In the genomic region with DNA sequence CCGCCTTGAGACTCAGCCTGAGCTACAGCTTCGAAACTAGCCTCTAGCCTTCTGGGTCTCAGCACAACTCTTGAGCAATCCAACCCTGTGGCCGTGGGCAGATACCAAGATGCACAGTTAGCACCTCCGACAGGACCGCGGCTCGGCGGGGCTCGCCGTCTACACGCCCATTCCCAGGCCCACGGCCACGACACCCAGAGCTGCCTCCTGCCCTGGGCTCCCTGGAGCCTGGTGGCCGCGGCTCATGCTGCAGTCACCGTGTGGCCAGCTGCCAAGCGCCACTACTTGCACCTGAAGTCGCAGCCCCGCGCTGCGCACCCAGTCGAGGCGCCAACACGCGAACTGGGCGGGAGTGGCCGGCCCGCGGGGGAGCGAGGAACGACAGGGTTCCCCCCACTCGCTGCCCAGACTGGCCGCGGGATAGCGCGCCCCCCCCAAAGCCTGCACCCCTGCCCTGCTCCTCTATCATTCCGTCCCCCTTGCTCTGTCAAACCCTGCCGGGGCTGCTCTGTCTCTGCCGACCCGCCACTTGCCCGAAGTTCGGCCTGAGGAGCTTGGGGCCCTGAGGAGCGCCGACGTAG, we compare ENCODE assay signal across 8 cellular contexts. TPM values are rescaled to one million over a fixed set of nuclear protein-coding genes. Genes with fewer than 3 reads are reported as not detected.
DNase-seq lines count a peak whose midpoint lies in the region; ATAC-seq, FAIRE-seq and TF ChIP-seq lines count a peak whose summit lies in the region.

No MANE protein-coding gene starts in this region.

- H3K36me3 Mint-ChIP-seq in central memory CD8-positive, alpha-beta T cell (ENCODE audit: insufficient read depth) = peaks cover 22% of the 10 kb centered on the region
- H3K36me3 Mint-ChIP-seq in stimulated activated memory B cell treated with anti-CD40 and anti-IgM and Interleukin-4, amounts not matched to agents 10 μg/mL and 1 μg/mL and 100 μg/mL, for 72 hours = peaks cover 12% of the 10 kb centered on the region

- H3K4me1 Mint-ChIP-seq in central memory CD8-positive, alpha-beta T cell = peaks cover 36% of the 10 kb centered on the region
- H3K4me1 Mint-ChIP-seq in stimulated activated memory B cell treated with anti-CD40 and anti-IgM and Interleukin-4, amounts not matched to agents 10 μg/mL and 1 μg/mL and 100 μg/mL, for 72 hours = peaks cover 42% of the 10 kb centered on the region

- peak overlapping the region; percentile 76 for H3K9ac ChIP-seq in HepG2 (ENCODE audit: insufficient read depth, low read depth, low read length)

- peaks cover 30% of the 10 kb centered on the region for H3K79me2 ChIP-seq in HepG2 (ENCODE audit: insufficient read depth, low read length)

- no TSS peak for BruUV-seq in HepG2 (replicated peaks; lab: Mats Ljungman, UMichigan)

- FAIRE-seq in HepG2 (lab: Jason Lieb, UNC) = no peak

- no peaks in the 10 kb centered on the region for H3K9me3 ChIP-seq in HepG2 (ENCODE audit: low read length)

- H3K27me3 ChIP-seq in HepG2 (ENCODE audit: control insufficient read depth in 1 of 2, insufficient read depth in 2 of 2, low read length in 2 of 2) = no peaks in the 10 kb centered on the region; a peak in 1 of 5 replicates

- TF ChIP-seq CTCF in HepG2 (CRISPR knock-in tag; IDR thresholded peaks at IDR 0.05) = 0 out of 2 replicates have a peak, but pooled peaks have one; percentile 6

- POLR2A ChIA-PET in HepG2 (lab: Yijun Ruan, JAX) = interaction anchor here (0.7 to 1.5 kb wide), 7 partner anchors 96 to 217 kb away, joined by 3 to 6 read pairs (median 3); a partner anchor contains a TSS

- H3K9me3 Mint-ChIP-seq in central memory CD8-positive, alpha-beta T cell = no peaks in the 10 kb centered on the region
- no peaks in the 10 kb centered on the region for H3K9me3 Mint-ChIP-seq in stimulated activated memory B cell treated with anti-CD40 and anti-IgM and Interleukin-4, amounts not matched to agents 10 μg/mL and 1 μg/mL and 100 μg/mL, for 72 hours

- no peak overlapping the region for H2AFZ ChIP-seq in HepG2 (ENCODE audit: low read length)

- CTCF ChIA-PET in HepG2 (lab: Yijun Ruan, JAX; ENCODE audit: low intra/inter-chr PET ratio, low total read pairs) = no interaction called here

- TF ChIP-seq POLR2A in HepG2 (IDR thresholded peaks at IDR 0.05; ENCODE audit: insufficient read depth in 1 of 2, low read depth in 2 of 2, low read length in 2 of 2) = no peak

- intact Hi-C loops in HepG2 (cut with micrococcal nuclease; ENCODE audit: unreplicated experiment) = loop anchor here (1.0 to 10.0 kb wide), 2 partner anchors 116 to 217 kb away; a partner anchor contains a TSS

- H3K4me3 ChIP-seq in HepG2 (replicated peaks in 1 of 3; ENCODE audit: insufficient read depth in 1 of 3, low read depth in 2 of 3, low read length in 3 of 3) = peak overlapping the region; percentile 83 to 99 (median 94)

- peak overlapping the region; percentile 93 for H3K4me2 ChIP-seq in HepG2 (ENCODE audit: low read depth, low read length)

- 0% methylated on average over 3 of the region's 45 CpGs for WGBS in HepG2 (ENCODE audit: low lambda C conversion rate)

- TF ChIP-seq EP300 in HepG2 (IDR thresholded peaks at IDR 0.05; ENCODE audit: low read depth in 2 of 2, low read length in 2 of 2) (no peak), HepG2 (CRISPR knock-in tag; IDR thresholded peaks at IDR 0.05; ENCODE audit: borderline replicate concordance) (no peak)

- H3K36me3 ChIP-seq in HepG2 (replicated peaks in 1 of 2; ENCODE audit: control insufficient read depth in 1 of 2, insufficient read depth in 2 of 2, low read length in 2 of 2) = peaks cover 0 to 17% of the 10 kb centered on the region in 2 experiments; a peak in 4 of 5 replicates

- peak overlapping the region; percentile 66 for H3K27ac ChIP-seq in HepG2 (ENCODE audit: extremely low read length, insufficient read depth, low read length)

- H3K4me3 Mint-ChIP-seq in central memory CD8-positive, alpha-beta T cell = peak overlapping the region; percentile 89
- peak overlapping the region; percentile 100 for H3K4me3 Mint-ChIP-seq in stimulated activated memory B cell treated with anti-CD40 and anti-IgM and Interleukin-4, amounts not matched to agents 10 μg/mL and 1 μg/mL and 100 μg/mL, for 72 hours

- no peaks in the 10 kb centered on the region for H3K27me3 Mint-ChIP-seq in central memory CD8-positive, alpha-beta T cell
- no peaks in the 10 kb centered on the region for H3K27me3 Mint-ChIP-seq in stimulated activated memory B cell treated with anti-CD40 and anti-IgM and Interleukin-4, amounts not matched to agents 10 μg/mL and 1 μg/mL and 100 μg/mL, for 72 hours

- ATAC-seq in HG03432 (IDR thresholded peaks at IDR 0.05; ENCODE audit: unreplicated experiment) (peak; percentile 10), HepG2 (peak; percentile 60), GM18861 (IDR thresholded peaks at IDR 0.05; ENCODE audit: unreplicated experiment) (no peak)
- no peak for ATAC-seq in central memory CD8-positive, alpha-beta T cell (replicated peaks; ENCODE audit: extremely low read depth, poor library complexity, severe bottlenecking)
- ATAC-seq in stimulated activated memory B cell treated with anti-CD40 and anti-IgM and Interleukin-4, amounts not matched to agents 10 μg/mL and 1 μg/mL and 100 μg/mL, for 72 hours = peak; percentile 1

- 0 out of 2 replicates have a peak, but pooled peaks have one; percentile 4 for TF ChIP-seq RAD21 in HepG2 (CRISPR knock-in tag; IDR thresholded peaks at IDR 0.05)

- H4K20me1 ChIP-seq in HepG2 (ENCODE audit: insufficient read depth, low read length) = no peaks in the 10 kb centered on the region

- in situ Hi-C loops in HepG2 (cut with HindIII; ENCODE audit: extremely low pct_ligation_motif_present, low pct_unique_long_range_greater_than_20kb) = no loop called here

- H3K4me1 ChIP-seq in HepG2 (ENCODE audit: insufficient read depth, low read length) = peaks cover 22% of the 10 kb centered on the region

- DNase-seq in SIG-M5 treated with dmso at 0.1 percent for 504 hours (lab: John Stamatoyannopoulos, UW; ENCODE audit: unreplicated experiment) = peak; percentile 70
- no peak for DNase-seq in SIG-M5 (lab: John Stamatoyannopoulos, UW)
- peak; percentile 20 for DNase-seq in SK-N-DZ (ENCODE audit: low spot score)
- DNase-seq in central memory CD8-positive, alpha-beta T cell (ENCODE audit: low spot score in 2 of 2) = no peak
- peak; percentile 19 for DNase-seq in HepG2 (ENCODE audit: low spot score)

- peak overlapping the region; percentile 76 for H3K27ac Mint-ChIP-seq in central memory CD8-positive, alpha-beta T cell (ENCODE audit: low read depth)
- H3K27ac Mint-ChIP-seq in stimulated activated memory B cell treated with anti-CD40 and anti-IgM and Interleukin-4, amounts not matched to agents 10 μg/mL and 1 μg/mL and 100 μg/mL, for 72 hours = peak overlapping the region; percentile 92

RNA-seq across cellular contexts. Expression of a gene that starts 0.7 kb away (rescaled TPM):
- 43.5 and 45.3 TPM in 2 replicates for polyA plus RNA-seq in SK-N-DZ (2014; cell fraction: cytosol; rRNA removed)
- polyA plus RNA-seq in SK-N-DZ (2014; cell fraction: nucleus; rRNA removed) = 24.1 and 27.4 TPM in 2 replicates
- 38.6 and 48.7 TPM in 2 replicates for total RNA-seq in HepG2 (2016; rRNA removed; fragmentation: Illumina TruSeq; extraction: Trizol)
- 8.9 and 10.2 TPM in 2 replicates for total RNA-seq in HepG2 (2016; cell fraction: cytosol; rRNA removed; fragmentation: Illumina TruSeq; extraction: Trizol; ENCODE audit: low read depth)
- 38.9 and 41.7 TPM in 2 replicates for total RNA-seq in HepG2 (2016; cell fraction: insoluble cytoplasmic fraction; rRNA removed; fragmentation: Illumina TruSeq; extraction: Trizol)
- 24.2 and 26.4 TPM in 2 replicates for total RNA-seq in HepG2 (2016; cell fraction: membrane; rRNA removed; fragmentation: Illumina TruSeq; extraction: Trizol)
- 18.9 and 20.3 TPM in 2 replicates for total RNA-seq in HepG2 (2016; cell fraction: nucleus; rRNA removed; fragmentation: Illumina TruSeq; extraction: Trizol)
- polyA plus RNA-seq in HepG2 (2011; rRNA removed) = 16.7 and 24.1 TPM in 2 replicates
- 20.5 and 26.2 TPM in 2 replicates for polyA plus RNA-seq in HepG2 (2011; cell fraction: cytosol; rRNA removed)
- polyA plus RNA-seq in HepG2 (2011; cell fraction: nucleus; rRNA removed) = 11.8 and 15.5 TPM in 2 replicates
- polyA plus RNA-seq in HepG2 (2012) = 10.8 and 17.1 TPM in 2 replicates
- 5.2 and 5.7 TPM in 2 replicates for polyA plus RNA-seq in HepG2 (2016; cell fraction: cytosol; fragmentation: Illumina TruSeq; extraction: Trizol; ENCODE audit: low read depth)
- polyA plus RNA-seq in HepG2 (2016; cell fraction: insoluble cytoplasmic fraction; fragmentation: Illumina TruSeq; extraction: Trizol; ENCODE audit: low read depth) = 45.9 and 54.1 TPM in 2 replicates
- polyA plus RNA-seq in HepG2 (2016; cell fraction: membrane; fragmentation: Illumina TruSeq; extraction: Trizol; ENCODE audit: low read depth) = 12.7 and 13.2 TPM in 2 replicates
- polyA plus RNA-seq in HepG2 (2016; cell fraction: nucleus; fragmentation: Illumina TruSeq; extraction: Trizol; ENCODE audit: insufficient read depth, low read depth) = 32.7 and 33.4 TPM in 2 replicates
- 32.5 and 61.3 TPM in 2 replicates for polyA minus RNA-seq in HepG2 (2011; rRNA and poly(A)+ RNA removed; ENCODE audit: low replicate concordance)
- 12.6 and 18.5 TPM in 2 replicates for polyA minus RNA-seq in HepG2 (2011; cell fraction: cytosol; rRNA and poly(A)+ RNA removed)
- polyA minus RNA-seq in HepG2 (2011; cell fraction: nucleus; rRNA and poly(A)+ RNA removed) = 6.8 and 9.4 TPM in 2 replicates

RNA-seq across cellular contexts. Expression of a gene that starts 56.9 kb away (rescaled TPM):
- not detected in 2 replicates for polyA plus RNA-seq in SK-N-DZ (2014; cell fraction: cytosol; rRNA removed)
- polyA plus RNA-seq in SK-N-DZ (2014; cell fraction: nucleus; rRNA removed) = not detected in 2 replicates
- not detected in 2 replicates for total RNA-seq in HepG2 (2016; rRNA removed; fragmentation: Illumina TruSeq; extraction: Trizol)
- total RNA-seq in HepG2 (2016; cell fraction: cytosol; rRNA removed; fragmentation: Illumina TruSeq; extraction: Trizol; ENCODE audit: low read depth) = not detected in 2 replicates
- total RNA-seq in HepG2 (2016; cell fraction: insoluble cytoplasmic fraction; rRNA removed; fragmentation: Illumina TruSeq; extraction: Trizol) = not detected in 2 replicates
- total RNA-seq in HepG2 (2016; cell fraction: membrane; rRNA removed; fragmentation: Illumina TruSeq; extraction: Trizol) = not detected in 2 replicates
- not detected in 2 replicates for total RNA-seq in HepG2 (2016; cell fraction: nucleus; rRNA removed; fragmentation: Illumina TruSeq; extraction: Trizol)
- polyA plus RNA-seq in HepG2 (2011; rRNA removed) = not detected in 2 replicates
- not detected in 2 replicates for polyA plus RNA-seq in HepG2 (2011; cell fraction: cytosol; rRNA removed)
- polyA plus RNA-seq in HepG2 (2011; cell fraction: nucleus; rRNA removed) = not detected in 2 replicates
- not detected in 2 replicates for polyA plus RNA-seq in HepG2 (2012)
- polyA plus RNA-seq in HepG2 (2016; cell fraction: cytosol; fragmentation: Illumina TruSeq; extraction: Trizol; ENCODE audit: low read depth) = not detected in 2 replicates
- polyA plus RNA-seq in HepG2 (2016; cell fraction: insoluble cytoplasmic fraction; fragmentation: Illumina TruSeq; extraction: Trizol; ENCODE audit: low read depth) = not detected in 2 replicates
- polyA plus RNA-seq in HepG2 (2016; cell fraction: membrane; fragmentation: Illumina TruSeq; extraction: Trizol; ENCODE audit: low read depth) = not detected in 2 replicates
- polyA plus RNA-seq in HepG2 (2016; cell fraction: nucleus; fragmentation: Illumina TruSeq; extraction: Trizol; ENCODE audit: insufficient read depth, low read depth) = not detected in 2 replicates
- polyA minus RNA-seq in HepG2 (2011; rRNA and poly(A)+ RNA removed; ENCODE audit: low replicate concordance) = not detected in 2 replicates
- polyA minus RNA-seq in HepG2 (2011; cell fraction: cytosol; rRNA and poly(A)+ RNA removed) = not detected in 2 replicates
- not detected in 2 replicates for polyA minus RNA-seq in HepG2 (2011; cell fraction: nucleus; rRNA and poly(A)+ RNA removed)

Comparison
In these comparisons a context has a peak if more than half of its experiments do, and no peak if none do; other contexts are left out.
1. DNase-seq: peak in SIG-M5 treated with dmso at 0.1 percent for 504 hours (single experiment), SK-N-DZ (single experiment) and HepG2 (single experiment); none in SIG-M5 (single experiment) and central memory CD8-positive, alpha-beta T cell (0 of 2).
2. ATAC-seq: peak in HG03432 (single experiment), HepG2 (single experiment) and stimulated activated memory B cell treated with anti-CD40 and anti-IgM and Interleukin-4, amounts not matched to agents 10 μg/mL and 1 μg/mL and 100 μg/mL, for 72 hours (single experiment); none in central memory CD8-positive, alpha-beta T cell (single experiment) and GM18861 (single experiment).